Comparison of ENCODE assay signal across 1 cellular context in the genomic region with DNA sequence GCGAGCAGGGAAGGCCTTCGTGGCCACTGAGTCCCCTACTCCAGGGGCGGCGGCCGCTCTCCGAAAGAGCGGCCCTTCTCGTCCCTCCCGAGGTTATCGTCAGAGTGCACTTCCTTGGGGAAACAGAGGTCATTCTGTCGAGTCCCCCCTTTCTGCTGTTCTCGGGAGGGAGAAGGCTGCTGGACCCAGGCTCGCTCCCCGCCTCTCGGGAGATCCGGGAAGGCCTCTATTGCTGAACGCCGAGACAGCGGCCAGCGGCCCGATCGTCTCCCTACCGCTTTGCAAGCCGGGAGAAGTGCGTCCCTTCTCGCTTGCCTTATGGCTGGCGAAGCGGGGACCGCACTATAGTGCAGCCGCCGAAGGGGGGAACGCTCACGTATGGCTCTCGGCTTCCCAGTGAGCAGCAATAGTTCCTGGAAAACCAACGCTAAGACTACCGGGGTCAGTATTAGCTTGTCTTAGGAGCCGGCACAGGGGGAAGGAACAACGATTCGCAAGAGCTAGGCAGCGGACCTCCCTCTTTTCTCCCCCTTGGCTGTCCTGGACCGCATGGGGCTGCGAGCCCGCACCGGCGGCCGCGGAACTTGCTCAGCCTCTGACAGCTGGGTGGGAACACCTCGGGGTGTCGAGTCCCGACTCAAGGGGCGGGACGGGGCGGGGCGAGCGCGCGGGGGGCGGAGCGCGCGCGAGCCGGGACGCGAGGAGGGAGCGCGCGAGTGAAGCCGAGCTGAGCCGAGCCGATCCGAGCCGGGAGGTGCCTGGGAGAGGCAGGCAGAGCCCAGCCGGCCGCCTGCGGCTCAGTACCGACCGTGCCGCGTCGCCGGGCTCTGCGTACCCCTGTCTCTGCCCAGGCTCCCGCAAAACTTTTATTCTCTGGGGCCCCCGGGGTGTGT.
A peak's percentile ranks its signal among the peaks of the same experiment; 100 is the strongest.
TF ChIP-seq lines count a peak whose summit lies in the region.

No MANE protein-coding gene starts in this region.

TF ChIP-seq in HCT116, 20 proteins besides CTCF, POLR2A, EP300 and RAD21 (continued from another document):
- TF ChIP-seq, protein P1, sequence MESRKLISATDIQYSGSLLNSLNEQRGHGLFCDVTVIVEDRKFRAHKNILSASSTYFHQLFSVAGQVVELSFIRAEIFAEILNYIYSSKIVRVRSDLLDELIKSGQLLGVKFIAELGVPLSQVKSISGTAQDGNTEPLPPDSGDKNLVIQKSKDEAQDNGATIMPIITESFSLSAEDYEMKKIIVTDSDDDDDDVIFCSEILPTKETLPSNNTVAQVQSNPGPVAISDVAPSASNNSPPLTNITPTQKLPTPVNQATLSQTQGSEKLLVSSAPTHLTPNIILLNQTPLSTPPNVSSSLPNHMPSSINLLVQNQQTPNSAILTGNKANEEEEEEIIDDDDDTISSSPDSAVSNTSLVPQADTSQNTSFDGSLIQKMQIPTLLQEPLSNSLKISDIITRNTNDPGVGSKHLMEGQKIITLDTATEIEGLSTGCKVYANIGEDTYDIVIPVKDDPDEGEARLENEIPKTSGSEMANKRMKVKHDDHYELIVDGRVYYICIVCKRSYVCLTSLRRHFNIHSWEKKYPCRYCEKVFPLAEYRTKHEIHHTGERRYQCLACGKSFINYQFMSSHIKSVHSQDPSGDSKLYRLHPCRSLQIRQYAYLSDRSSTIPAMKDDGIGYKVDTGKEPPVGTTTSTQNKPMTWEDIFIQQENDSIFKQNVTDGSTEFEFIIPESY (IDR thresholded peaks at IDR 0.05; ENCODE audit: extremely low read depth, insufficient replicate concordance, low read length): peak; percentile 45
- TF ChIP-seq JUND (IDR thresholded peaks at IDR 0.05): peak; percentile 62
- no peak for TF ChIP-seq CEBPB (IDR thresholded peaks at IDR 0.05; ENCODE audit: low read depth)
- TF ChIP-seq MAX (IDR thresholded peaks at IDR 0.05): peak; percentile 81
- TF ChIP-seq EZH2 (IDR thresholded peaks at IDR 0.05): no peak
- TF ChIP-seq SIN3A (IDR thresholded peaks at IDR 0.05; ENCODE audit: low read depth): peak; percentile 29; the same call in 1 of the 2 replicates
- peak; percentile 79 for TF ChIP-seq POLR2AphosphoS5 (IDR thresholded peaks at IDR 0.05; ENCODE audit: low read depth, low read length)
- peak; percentile 90 for TF ChIP-seq ZFX (IDR thresholded peaks at IDR 0.05)
- TF ChIP-seq, protein P2, sequence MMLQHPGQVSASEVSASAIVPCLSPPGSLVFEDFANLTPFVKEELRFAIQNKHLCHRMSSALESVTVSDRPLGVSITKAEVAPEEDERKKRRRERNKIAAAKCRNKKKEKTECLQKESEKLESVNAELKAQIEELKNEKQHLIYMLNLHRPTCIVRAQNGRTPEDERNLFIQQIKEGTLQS (IDR thresholded peaks at IDR 0.05): no peak
